ENCODE assay signal across 11 cellular contexts in genomic region chr6:83966539-83966938, GRCh38.
"Had no signal": no experiment of that assay in that cellular context is flagged by ENCODE, and none has a peak within 500 bp of the region (broad histone marks: within the 10 kb centered on the region; RNA-seq: fewer than 3 reads in every experiment).

No MANE protein-coding gene starts in this region.

- H3K4me2 ChIP-seq: GM23338 had no signal

- H3K36me3 ChIP-seq: HAP-1 had no signal

- ATAC-seq: GM23338, HCT116 had no signal

- H3K9ac ChIP-seq: GM23248 had no signal

- H3K27ac ChIP-seq: GM23248 had no signal

- H3K4me1 ChIP-seq: HAP-1 had no signal

- FAIRE-seq: H1, H54 had no signal

- H3K4me3 ChIP-seq: GM23248, GM23338, HAP-1 had no signal

- H3K9me3 ChIP-seq: HAP-1 had no signal

- DNase-seq: GM23248, GOT3, H7, H9, HCEC 1CT, HFFc6 had no signal

- H2AFZ ChIP-seq: GM23248, GM23338 had no signal
